Comparison of ENCODE assay signal across 26 cellular contexts in the genomic region with DNA sequence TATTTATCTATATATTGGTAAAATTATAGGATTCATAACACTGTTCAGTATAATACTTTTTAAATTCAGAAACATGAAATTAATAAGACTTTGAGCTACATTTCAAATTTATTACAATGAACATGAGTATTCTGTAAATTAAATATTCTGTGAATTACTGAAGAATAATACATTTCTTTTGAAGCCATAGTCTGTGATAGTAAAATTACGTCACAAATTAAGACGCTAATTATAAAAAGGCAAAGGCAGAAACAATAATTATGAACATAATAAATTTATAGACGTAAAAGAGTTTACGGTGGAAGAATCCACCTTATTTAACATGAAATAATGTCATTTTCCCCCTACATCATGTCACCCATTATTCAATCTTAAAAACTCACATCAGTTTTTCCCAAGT.
DNase-seq lines count a peak whose midpoint lies in the region; ATAC-seq, FAIRE-seq and TF ChIP-seq lines count a peak whose summit lies in the region.
"Had no signal": no experiment of that assay in that cellular context is flagged by ENCODE, and none has a peak within 500 bp of the region (broad histone marks: within the 10 kb centered on the region; RNA-seq: fewer than 3 reads in every experiment).

No MANE protein-coding gene starts in this region.

- no peak overlapping the region for H3K27ac ChIP-seq in HepG2 (ENCODE audit: extremely low read length, insufficient read depth, low read length)
- H3K27ac ChIP-seq in right lobe of liver, result no peak overlapping the region
- no peak overlapping the region for H3K27ac ChIP-seq in small intestine (ENCODE audit: low read depth in 1 of 2, low read length in 1 of 2)
- H3K27ac ChIP-seq: 22Rv1, BLaER1 had no signal

- H3K27ac Mint-ChIP-seq in activated naive CD4-positive, alpha-beta T cell treated with anti-CD3 and anti-CD28 coated beads, Interleukin-2, amount 10 ng/mL, durations not matched to agents 7 days and 5 days, result no peak overlapping the region
- H3K27ac Mint-ChIP-seq: CD14-positive monocyte; CD4-positive, alpha-beta memory T cell; CD4-positive, CD25-positive, alpha-beta regulatory T cell; CD8-positive, alpha-beta memory T cell had no signal

- H2AFZ ChIP-seq in HepG2 (ENCODE audit: low read length), result no peak overlapping the region

- H3K4me3 Mint-ChIP-seq in activated naive CD4-positive, alpha-beta T cell treated with anti-CD3 and anti-CD28 coated beads, Interleukin-2, amount 10 ng/mL, durations not matched to agents 7 days and 5 days, result no peak overlapping the region
- H3K4me3 Mint-ChIP-seq: CD14-positive monocyte; CD4-positive, alpha-beta memory T cell; CD4-positive, CD25-positive, alpha-beta regulatory T cell; CD8-positive, alpha-beta memory T cell had no signal

- no peak for TF ChIP-seq CTCF in HepG2 (CRISPR knock-in tag; IDR thresholded peaks at IDR 0.05)
- no peak for TF ChIP-seq CTCF in right lobe of liver (IDR thresholded peaks at IDR 0.05)

- intact Hi-C loops in HepG2 (cut with micrococcal nuclease; ENCODE audit: unreplicated experiment), result no loop called here
- intact Hi-C loops in right lobe of liver (cut with DNase I), result no loop called here

- H3K36me3 ChIP-seq in HepG2 (replicated peaks in 1 of 2; ENCODE audit: control insufficient read depth in 1 of 2, insufficient read depth in 2 of 2, low read length in 2 of 2) (no peaks in the 10 kb centered on the region), right lobe of liver (no peaks in the 10 kb centered on the region), small intestine (ENCODE audit: control insufficient read depth in 2 of 2, insufficient read depth in 2 of 2, low read length in 2 of 2) (no peaks in the 10 kb centered on the region)
- H3K36me3 ChIP-seq: BE2C, BLaER1 had no signal

- no peak overlapping the region for H3K4me2 ChIP-seq in HepG2 (ENCODE audit: low read depth, low read length)
- H3K4me2 ChIP-seq: BLaER1 had no signal

- no peaks in the 10 kb centered on the region for H3K27me3 Mint-ChIP-seq in activated naive CD4-positive, alpha-beta T cell treated with anti-CD3 and anti-CD28 coated beads, Interleukin-2, amount 10 ng/mL, durations not matched to agents 7 days and 5 days
- H3K27me3 Mint-ChIP-seq: CD4-positive, alpha-beta memory T cell; CD4-positive, CD25-positive, alpha-beta regulatory T cell; CD8-positive, alpha-beta memory T cell had no signal

- DNase-seq in HepG2 (ENCODE audit: low spot score) (no peak), right lobe of liver (no peak), frontal cortex (ENCODE audit: low spot score in 2 of 2) (no peak), small intestine (no peak), KBM-7 (no peak)
- no peak for DNase-seq in activated naive CD4-positive, alpha-beta T cell treated with anti-CD3 and anti-CD28 coated beads, Interleukin-2, amount 10 ng/mL, durations not matched to agents 7 days and 5 days
- DNase-seq: ACHN; BE2C; C1 segment of cervical spinal cord; CD4-positive, alpha-beta memory T cell; CD4-positive, CD25-positive, alpha-beta regulatory T cell; CD8-positive, alpha-beta memory T cell; COR-L47; DMS 273 treated with DMSO at 0.1 percent for 48 hours; DMS153; DMS53; DMS79; DND-41; EL; GDM1 had no signal

- H3K27me3 ChIP-seq in HepG2 (ENCODE audit: control insufficient read depth in 1 of 2, insufficient read depth in 2 of 2, low read length in 2 of 2) (no peaks in the 10 kb centered on the region), right lobe of liver (no peaks in the 10 kb centered on the region), small intestine (ENCODE audit: control insufficient read depth in 2 of 2, insufficient read depth in 2 of 2, low read length in 2 of 2) (no peaks in the 10 kb centered on the region)
- H3K27me3 ChIP-seq: BE2C, BLaER1 had no signal

- H4K20me1 ChIP-seq in HepG2 (ENCODE audit: insufficient read depth, low read length), result no peaks in the 10 kb centered on the region
- H4K20me1 ChIP-seq: BLaER1 had no signal

- no peaks in the 10 kb centered on the region for H3K79me2 ChIP-seq in HepG2 (ENCODE audit: insufficient read depth, low read length)

- FAIRE-seq in HepG2 (lab: Jason Lieb, UNC) (no peak), frontal cortex (lab: Jason Lieb, UNC) (peak; percentile 90), small intestine (lab: Jason Lieb, UNC) (peak; percentile 68)
- FAIRE-seq: GM12878, GM12892, GM18507 had no signal

- ATAC-seq in HepG2 (no peak), right lobe of liver (no peak)
- ATAC-seq: GM12878 had no signal

- TF ChIP-seq POLR2A in HepG2 (IDR thresholded peaks at IDR 0.05; ENCODE audit: insufficient read depth in 1 of 2, low read depth in 2 of 2, low read length in 2 of 2) (no peak), right lobe of liver (IDR thresholded peaks at IDR 0.05) (no peak)

- H3K36me3 Mint-ChIP-seq in activated naive CD4-positive, alpha-beta T cell treated with anti-CD3 and anti-CD28 coated beads, Interleukin-2, amount 10 ng/mL, durations not matched to agents 7 days and 5 days, result no peaks in the 10 kb centered on the region
- H3K36me3 Mint-ChIP-seq: CD14-positive monocyte; CD4-positive, alpha-beta memory T cell; CD4-positive, CD25-positive, alpha-beta regulatory T cell; CD8-positive, alpha-beta memory T cell had no signal

- BruUV-seq in HepG2 (replicated peaks; lab: Mats Ljungman, UMichigan), result no TSS peak

- TF ChIP-seq EP300 in HepG2 (IDR thresholded peaks at IDR 0.05; ENCODE audit: low read depth in 2 of 2, low read length in 2 of 2) (no peak), HepG2 (CRISPR knock-in tag; IDR thresholded peaks at IDR 0.05; ENCODE audit: borderline replicate concordance) (no peak)

- no peaks in the 10 kb centered on the region for H3K4me1 Mint-ChIP-seq in activated naive CD4-positive, alpha-beta T cell treated with anti-CD3 and anti-CD28 coated beads, Interleukin-2, amount 10 ng/mL, durations not matched to agents 7 days and 5 days
- H3K4me1 Mint-ChIP-seq: CD14-positive monocyte; CD4-positive, alpha-beta memory T cell; CD4-positive, CD25-positive, alpha-beta regulatory T cell; CD8-positive, alpha-beta memory T cell had no signal

- TF ChIP-seq RAD21 in HepG2 (CRISPR knock-in tag; IDR thresholded peaks at IDR 0.05), result no peak

- 0 out of 6 replicates have a peak overlapping the region, but pooled peaks of 1 of the 3 experiments have one; percentile 7 for H3K4me3 ChIP-seq in HepG2 (replicated peaks in 1 of 3; ENCODE audit: insufficient read depth in 1 of 3, low read depth in 2 of 3, low read length in 3 of 3)
- H3K4me3 ChIP-seq in right lobe of liver, result no peak overlapping the region
- H3K4me3 ChIP-seq in small intestine (ENCODE audit: low read depth in 1 of 2, low read length in 2 of 2), result no peak overlapping the region
- H3K4me3 ChIP-seq: BLaER1, GM12878 had no signal

- H3K4me1 ChIP-seq in HepG2 (ENCODE audit: insufficient read depth, low read length), result no peaks in the 10 kb centered on the region
- H3K4me1 ChIP-seq in right lobe of liver, result no peaks in the 10 kb centered on the region
- H3K4me1 ChIP-seq in small intestine (ENCODE audit: control insufficient read depth in 2 of 2, insufficient read depth in 1 of 2, low read depth in 1 of 2, low read length in 1 of 2), result no peaks in the 10 kb centered on the region
- H3K4me1 ChIP-seq: BE2C, BLaER1 had no signal

- H3K9ac ChIP-seq in HepG2 (ENCODE audit: insufficient read depth, low read depth, low read length), result no peak overlapping the region
- H3K9ac ChIP-seq: BLaER1 had no signal

- in situ Hi-C loops in HepG2 (cut with HindIII; ENCODE audit: extremely low pct_ligation_motif_present, low pct_unique_long_range_greater_than_20kb) (no loop called here), KBM-7 (cut with MboI; ENCODE audit: low pct_unique_long_range_greater_than_20kb, low sequenced_read_pairs) (no loop called here)

- peaks cover 44% of the 10 kb centered on the region for H3K9me3 ChIP-seq in HepG2 (ENCODE audit: low read length)
- no peaks in the 10 kb centered on the region for H3K9me3 ChIP-seq in right lobe of liver
- H3K9me3 ChIP-seq in small intestine (ENCODE audit: control insufficient read depth, low read depth), result no peaks in the 10 kb centered on the region
- H3K9me3 ChIP-seq: BE2C, BLaER1 had no signal

- peaks cover 6% of the 10 kb centered on the region for H3K9me3 Mint-ChIP-seq in activated naive CD4-positive, alpha-beta T cell treated with anti-CD3 and anti-CD28 coated beads, Interleukin-2, amount 10 ng/mL, durations not matched to agents 7 days and 5 days
- H3K9me3 Mint-ChIP-seq: CD14-positive monocyte had no signal

- POLR2A ChIA-PET in HepG2 (lab: Yijun Ruan, JAX), result no interaction called here

- 5% methylated on average over 4 of the region's 4 CpGs for WGBS in HepG2 (ENCODE audit: low lambda C conversion rate)
- WGBS in right lobe of liver (ENCODE audit: insufficient coverage, low coverage, low lambda C conversion rate, missing lambda C conversion rate), result 83% methylated on average over 4 of the region's 4 CpGs
- 95 to 97% (median 96%) methylated on average over 4 of the region's 4 CpGs for WGBS in small intestine, 3 donors

- CTCF ChIA-PET in HepG2 (lab: Yijun Ruan, JAX; ENCODE audit: low intra/inter-chr PET ratio, low total read pairs), result no interaction called here
- CTCF ChIA-PET in activated naive CD4-positive, alpha-beta T cell treated with anti-CD3 and anti-CD28 coated beads, Interleukin-2, amount 10 ng/mL, durations not matched to agents 7 days and 5 days (lab: Charles Lee), result no interaction called here

TF ChIP-seq in HepG2, 621 proteins besides CTCF, POLR2A, EP300 and RAD21 (continues in another document):
- no peak for TF ChIP-seq CHCHD3 (CRISPR knock-in tag; IDR thresholded peaks at IDR 0.05)
- TF ChIP-seq ATF7 (IDR thresholded peaks at IDR 0.05), result peak; percentile 87
- TF ChIP-seq ATF7 (CRISPR knock-in tag; IDR thresholded peaks at IDR 0.05), result no peak
- TF ChIP-seq CREB1 (IDR thresholded peaks at IDR 0.05), result peak; percentile 80
- no peak for TF ChIP-seq CREB1 (CRISPR knock-in tag; IDR thresholded peaks at IDR 0.05)
- no peak for TF ChIP-seq HCFC1 (IDR thresholded peaks at IDR 0.05; ENCODE audit: low read depth, low read length)
- TF ChIP-seq ESRRA (CRISPR knock-in tag; IDR thresholded peaks at IDR 0.05; ENCODE audit: low read depth), result no peak
- TF ChIP-seq HMGA1 (CRISPR knock-in tag; conservative IDR thresholded peaks at IDR 0.05), result no peak
- no peak for TF ChIP-seq GLI4 (CRISPR knock-in tag; IDR thresholded peaks at IDR 0.05; ENCODE audit: borderline replicate concordance)
